35 cellular contexts compared by ENCODE assay signal in genomic region chr17:64947146-64947545, GRCh38.
"Had no signal": no experiment of that assay in that cellular context is flagged by ENCODE, and none has a peak within 500 bp of the region (broad histone marks: within the 10 kb centered on the region; RNA-seq: fewer than 3 reads in every experiment).

No MANE protein-coding gene starts in this region.

- H3K36me3 ChIP-seq: ascending aorta, breast epithelium, cardiac muscle cell, gastroesophageal sphincter, heart right ventricle, WERI-Rb-1 had no signal

- ATAC-seq: activated CD4-positive, alpha-beta T cell treated with anti-CD3 and anti-CD28 coated beads for 36 hours; activated CD8-positive, alpha-beta memory T cell treated with anti-CD3 and anti-CD28 coated beads, Interleukin-2, amount 10 ng/mL, durations not matched to agents 7 days and 5 days; activated CD8-positive, alpha-beta T cell treated with anti-CD3 and anti-CD28 coated beads, Interleukin-2, amount 10 ng/mL, durations not matched to agents 7 days and 5 days; esophagus mucosa; gastroesophageal sphincter; heart right ventricle; T-cell had no signal

- H3K36me3 Mint-ChIP-seq: activated CD4-positive, alpha-beta memory T cell treated with anti-CD3 and anti-CD28 coated beads for 36 hours; activated CD8-positive, alpha-beta memory T cell treated with anti-CD3 and anti-CD28 coated beads, Interleukin-2, amount 10 ng/mL, durations not matched to agents 7 days and 5 days; activated naive CD8-positive, alpha-beta T cell; brain; T-cell had no signal

- H3K27ac Mint-ChIP-seq: activated B cell treated with CpG ODN at 0.5 μM for 24 hours; activated CD4-positive, alpha-beta memory T cell treated with anti-CD3 and anti-CD28 coated beads for 36 hours; activated CD4-positive, alpha-beta T cell treated with anti-CD3 and anti-CD28 coated beads for 36 hours; activated CD4-positive, alpha-beta T cell treated with anti-CD3 and anti-CD28 coated beads, Interleukin-2, amount 10 ng/mL, durations not matched to agents 24 days and 14 days; activated CD8-positive, alpha-beta memory T cell treated with anti-CD3 and anti-CD28 coated beads, Interleukin-2, amount 10 ng/mL, durations not matched to agents 7 days and 5 days; activated CD8-positive, alpha-beta T cell treated with anti-CD3 and anti-CD28 coated beads, Interleukin-2, amount 10 ng/mL, durations not matched to agents 7 days and 5 days; activated naive CD8-positive, alpha-beta T cell; brain; dendritic cell treated with granulocyte-macrophage colony-stimulating factor and Interleukin-4, amounts not matched to agents 40 ng/mL and 50 ng/mL, for 4 days; endodermal cell; T-cell; T-helper 1 cell treated with Interleukin-12 subunit alpha and Interleukin-12 subunit beta and Interleukin-4 antibody, amounts not matched to agents 30 μg/mL and 1 μg/mL, for 36 hours; T-helper 2 cell treated with Interferon-gamma antibody and Interleukin-4, amounts not matched to agents 5 μg/mL and 100 μg/mL, for 36 hours had no signal

- H3K9me3 Mint-ChIP-seq: activated B cell treated with CpG ODN at 0.5 μM for 24 hours; activated CD4-positive, alpha-beta memory T cell treated with anti-CD3 and anti-CD28 coated beads for 36 hours; activated CD4-positive, alpha-beta T cell treated with anti-CD3 and anti-CD28 coated beads, Interleukin-2, amount 10 ng/mL, durations not matched to agents 24 days and 14 days; dendritic cell treated with granulocyte-macrophage colony-stimulating factor and Interleukin-4, amounts not matched to agents 40 ng/mL and 50 ng/mL, for 4 days; endodermal cell; T-cell; T-helper 1 cell treated with Interleukin-12 subunit alpha and Interleukin-12 subunit beta and Interleukin-4 antibody, amounts not matched to agents 30 μg/mL and 1 μg/mL, for 36 hours; T-helper 2 cell treated with Interferon-gamma antibody and Interleukin-4, amounts not matched to agents 5 μg/mL and 100 μg/mL, for 36 hours had no signal

- H3K27me3 Mint-ChIP-seq: activated B cell treated with CpG ODN at 0.5 μM for 24 hours; activated CD4-positive, alpha-beta memory T cell treated with anti-CD3 and anti-CD28 coated beads for 36 hours; activated CD4-positive, alpha-beta T cell treated with anti-CD3 and anti-CD28 coated beads for 36 hours; activated naive CD8-positive, alpha-beta T cell; brain; dendritic cell treated with granulocyte-macrophage colony-stimulating factor and Interleukin-4, amounts not matched to agents 40 ng/mL and 50 ng/mL, for 4 days; T-cell had no signal

- DNase-seq: activated B cell treated with CpG ODN at 0.5 μM for 24 hours; activated CD4-positive, alpha-beta memory T cell treated with anti-CD3 and anti-CD28 coated beads for 36 hours; activated CD4-positive, alpha-beta T cell treated with anti-CD3 and anti-CD28 coated beads for 36 hours; activated CD4-positive, CD25-positive, alpha-beta regulatory T cell treated with anti-CD3 and anti-CD28 coated beads, Interleukin-2, amount 50 U/mL, for 72 hours; activated CD8-positive, alpha-beta memory T cell treated with anti-CD3 and anti-CD28 coated beads, Interleukin-2, amount 10 ng/mL, durations not matched to agents 7 days and 5 days; activated CD8-positive, alpha-beta memory T cell treated with anti-CD3 and anti-CD28 coated beads, Interleukin-2, amount 50 U/mL, for 4 hours; activated CD8-positive, alpha-beta T cell treated with anti-CD3 and anti-CD28 coated beads, Interleukin-2, amount 10 ng/mL, durations not matched to agents 7 days and 5 days; activated gamma-delta T cell; activated naive CD4-positive, alpha-beta T cell treated with anti-CD3 and anti-CD28 coated beads, Interleukin-2, amount 50 U/mL, for 16 hours; activated naive CD4-positive, alpha-beta T cell treated with Interleukin-2 at 50 U/mL for 16 hours; activated T-cell treated with anti-CD3 and anti-CD28 coated beads, Interleukin-2, amount 50 U/mL, for 1 hour; activated T-cell treated with anti-CD3 and anti-CD28 coated beads, Interleukin-2, amount 50 U/mL, for 48 hours; central memory CD4-positive, alpha-beta T cell; cerebellar nuclear complex; dorsolateral prefrontal cortex; effector memory CD4-positive, alpha-beta T cell; endodermal cell; foreskin melanocyte; heart right ventricle; T-cell; T1000; WERI-Rb-1 had no signal

- H3K4me3 Mint-ChIP-seq: activated B cell treated with CpG ODN at 0.5 μM for 24 hours; activated CD4-positive, alpha-beta memory T cell treated with anti-CD3 and anti-CD28 coated beads for 36 hours; activated CD4-positive, alpha-beta T cell treated with anti-CD3 and anti-CD28 coated beads for 36 hours; activated CD4-positive, alpha-beta T cell treated with anti-CD3 and anti-CD28 coated beads, Interleukin-2, amount 10 ng/mL, durations not matched to agents 24 days and 14 days; activated CD8-positive, alpha-beta memory T cell treated with anti-CD3 and anti-CD28 coated beads, Interleukin-2, amount 10 ng/mL, durations not matched to agents 7 days and 5 days; activated CD8-positive, alpha-beta T cell treated with anti-CD3 and anti-CD28 coated beads, Interleukin-2, amount 10 ng/mL, durations not matched to agents 7 days and 5 days; activated naive CD8-positive, alpha-beta T cell; dendritic cell treated with granulocyte-macrophage colony-stimulating factor and Interleukin-4, amounts not matched to agents 40 ng/mL and 50 ng/mL, for 4 days; endodermal cell; T-cell; T-helper 1 cell treated with Interleukin-12 subunit alpha and Interleukin-12 subunit beta and Interleukin-4 antibody, amounts not matched to agents 30 μg/mL and 1 μg/mL, for 36 hours; T-helper 2 cell treated with Interferon-gamma antibody and Interleukin-4, amounts not matched to agents 5 μg/mL and 100 μg/mL, for 36 hours had no signal

- H3K4me1 Mint-ChIP-seq: activated B cell treated with CpG ODN at 0.5 μM for 24 hours; activated CD4-positive, alpha-beta T cell treated with anti-CD3 and anti-CD28 coated beads for 36 hours; endodermal cell; T-cell had no signal

- H3K4me3 ChIP-seq: ascending aorta, breast epithelium, cardiac muscle cell, coronary artery, dorsolateral prefrontal cortex, gastroesophageal sphincter, heart right ventricle, hepatocyte had no signal

- H3K27ac ChIP-seq: ascending aorta, breast epithelium, cardiac muscle cell, coronary artery, dorsolateral prefrontal cortex, gastroesophageal sphincter, heart right ventricle, hepatocyte, WERI-Rb-1 had no signal

- H3K9me3 ChIP-seq: ascending aorta, breast epithelium, gastroesophageal sphincter, heart right ventricle had no signal
